1 cellular context compared by ENCODE assay signal in genomic region chr3:5122030-5122740, GRCh38.
A peak's percentile ranks its signal among the peaks of the same experiment; 100 is the strongest.
TF ChIP-seq lines count a peak whose summit lies in the region.

ARL8B (plus strand) TSS chr3:5122292; CDS start chr3:5122466, 174 bp downstream.

TF ChIP-seq in HEK293, 187 proteins besides CTCF, POLR2A, EP300 and RAD21 (continued from another document and continues in another):
- TF ChIP-seq TSHZ1 (tag by site-specific recombination; IDR thresholded peaks at IDR 0.05; ENCODE audit: borderline replicate concordance) (no peak), ZNF645 (tag by site-specific recombination; IDR thresholded peaks at IDR 0.05) (no peak), YY1 (tag by site-specific recombination; IDR thresholded peaks at IDR 0.05) (peak; percentile 85), ZNF654 (tag by site-specific recombination; IDR thresholded peaks at IDR 0.05; ENCODE audit: low read depth) (peak; percentile 14; the same call in 1 of the 2 replicates), ZNF621 (tag by site-specific recombination; IDR thresholded peaks at IDR 0.05) (0 out of 2 replicates have a peak, but pooled peaks have one; percentile 63), ZNF266 (tag by site-specific recombination; IDR thresholded peaks at IDR 0.05; ENCODE audit: low read depth) (no peak), HOXC10 (CRISPR knock-in tag; IDR thresholded peaks at IDR 0.05) (no peak), ZXDB (tag by site-specific recombination; IDR thresholded peaks at IDR 0.05) (peak; percentile 82), ZFHX2 (tag by site-specific recombination; conservative IDR thresholded peaks at IDR 0.05) (peak; percentile 90), ZNF658 (tag by site-specific recombination; IDR thresholded peaks at IDR 0.05) (no peak), ZNF747 (tag by site-specific recombination; IDR thresholded peaks at IDR 0.05) (no peak), ZNF76 (tag by site-specific recombination; IDR thresholded peaks at IDR 0.05; ENCODE audit: borderline replicate concordance, low read depth) (peak; percentile 89), GLI2 (tag by site-specific recombination; IDR thresholded peaks at IDR 0.05; ENCODE audit: borderline replicate concordance, low read depth) (0 out of 2 replicates have a peak, but pooled peaks have one; percentile 2), ZFP69B (tag by site-specific recombination; IDR thresholded peaks at IDR 0.05) (peak; percentile 63), ZNF416 (tag by site-specific recombination; IDR thresholded peaks at IDR 0.05) (no peak), ZNF155 (tag by site-specific recombination; IDR thresholded peaks at IDR 0.05) (no peak), ZNF121 (tag by site-specific recombination; IDR thresholded peaks at IDR 0.05) (peak; percentile 77; the same call in 1 of the 2 replicates), ZBTB10 (tag by site-specific recombination; IDR thresholded peaks at IDR 0.05) (0 out of 2 replicates have a peak, but pooled peaks have one; percentile 19), OVOL3 (tag by site-specific recombination; IDR thresholded peaks at IDR 0.05) (peak; percentile 55; the same call in 1 of the 2 replicates), ZNF518A (tag by site-specific recombination; conservative IDR thresholded peaks at IDR 0.05; ENCODE audit: low read depth) (peak; percentile 62), ZNF248 (tag by site-specific recombination; IDR thresholded peaks at IDR 0.05) (no peak), ZNF114 (tag by site-specific recombination; IDR thresholded peaks at IDR 0.05) (no peak), IKZF3 (tag by site-specific recombination; IDR thresholded peaks at IDR 0.05) (peak; percentile 83), KLF7 (tag by site-specific recombination; IDR thresholded peaks at IDR 0.05; ENCODE audit: borderline replicate concordance) (no peak; the same call in 1 of the 2 replicates), ZNF660 (tag by site-specific recombination; IDR thresholded peaks at IDR 0.05) (peak; percentile 96), ZNF37A (tag by site-specific recombination; IDR thresholded peaks at IDR 0.05) (no peak), WT1 (tag by site-specific recombination; IDR thresholded peaks at IDR 0.05) (peak; percentile 59), ZNF292 (tag by site-specific recombination; IDR thresholded peaks at IDR 0.05; ENCODE audit: borderline replicate concordance, low read depth) (no peak), ZNF10 (tag by site-specific recombination; IDR thresholded peaks at IDR 0.05) (peak; percentile 59; the same call in 1 of the 2 replicates), ZNF548 (tag by site-specific recombination; IDR thresholded peaks at IDR 0.05) (no peak), FEZF1 (tag by site-specific recombination; IDR thresholded peaks at IDR 0.05) (no peak), KLF17 (tag by site-specific recombination; IDR thresholded peaks at IDR 0.05) (peak; percentile 90), ZNF404 (tag by site-specific recombination; IDR thresholded peaks at IDR 0.05) (no peak), YY2 (tag by site-specific recombination; IDR thresholded peaks at IDR 0.05) (peak; percentile 85), ZNF704 (tag by site-specific recombination; IDR thresholded peaks at IDR 0.05) (0 out of 2 replicates have a peak, but pooled peaks have one; percentile 11), ZNF311 (tag by site-specific recombination; IDR thresholded peaks at IDR 0.05; ENCODE audit: borderline replicate concordance) (no peak), ZSCAN4 (tag by site-specific recombination; IDR thresholded peaks at IDR 0.05) (peak; percentile 16), ZSCAN18 (tag by site-specific recombination; IDR thresholded peaks at IDR 0.05) (no peak; the same call in 1 of the 2 replicates), ZNF830 (tag by site-specific recombination; IDR thresholded peaks at IDR 0.05; ENCODE audit: low read depth) (no peak), ZBTB44 (tag by site-specific recombination; IDR thresholded peaks at IDR 0.05) (peak; percentile 87), ZNF394 (tag by site-specific recombination; IDR thresholded peaks at IDR 0.05; ENCODE audit: borderline replicate concordance) (0 out of 2 replicates have a peak, but pooled peaks have one; percentile 44)
